ENCODE assay signal across 13 cellular contexts in genomic region chr4:20351360-20352171, GRCh38.
DNase-seq lines count a peak whose midpoint lies in the region; ATAC-seq and TF ChIP-seq lines count a peak whose summit lies in the region.
"Had no signal": no experiment of that assay in that cellular context is flagged by ENCODE, and none has a peak within 500 bp of the region (broad histone marks: within the 10 kb centered on the region; RNA-seq: fewer than 3 reads in every experiment).

No MANE protein-coding gene starts in this region.

- no peaks in the 10 kb centered on the region for H3K27me3 Mint-ChIP-seq in WTC11 (ENCODE audit: low read depth)
- no peaks in the 10 kb centered on the region for H3K27me3 Mint-ChIP-seq in nephron (ENCODE audit: low read depth)
- H3K27me3 Mint-ChIP-seq: CD8-positive, alpha-beta memory T cell had no signal

- H3K4me1 ChIP-seq in mesenchymal stem cell (ENCODE audit: control insufficient read depth, insufficient read depth, low read depth, low read length), result peaks cover 4% of the 10 kb centered on the region
- H3K4me1 ChIP-seq: BLaER1, Caco-2 had no signal

- H3K4me3 Mint-ChIP-seq in WTC11 (no peak overlapping the region), nephron (no peak overlapping the region)
- H3K4me3 Mint-ChIP-seq: CD8-positive, alpha-beta memory T cell had no signal

- DNase-seq in NCI-H187 treated with DMSO at 0.1 percent for 48 hours (lab: John Stamatoyannopoulos, UW) (peak; percentile 58), NCI-H187 (lab: John Stamatoyannopoulos, UW) (no peak), WTC11 (ENCODE audit: low spot score) (no peak), omental fat pad (ENCODE audit: low spot score) (no peak), mesenchymal stem cell (no peak)
- DNase-seq in activated CD8-positive, alpha-beta memory T cell treated with anti-CD3 and anti-CD28 coated beads for 24 hours, result no peak
- DNase-seq: 8988T; AML-193; Caco-2; CD8-positive, alpha-beta memory T cell; GM23248 had no signal

- no peak for TF ChIP-seq CTCF in WTC11 (IDR thresholded peaks at IDR 0.05)
- TF ChIP-seq CTCF in nephron (IDR thresholded peaks at IDR 0.05; ENCODE audit: unreplicated experiment in 3 of 3), result no peak
- TF ChIP-seq CTCF in omental fat pad (IDR thresholded peaks at IDR 0.05), result no peak

- CTCF ChIA-PET in WTC11 (lab: Charles Lee), result no interaction called here

- H3K36me3 Mint-ChIP-seq in WTC11 (no peaks in the 10 kb centered on the region), nephron (ENCODE audit: low read depth) (no peaks in the 10 kb centered on the region)
- H3K36me3 Mint-ChIP-seq: CD8-positive, alpha-beta memory T cell had no signal

- no peaks in the 10 kb centered on the region for H3K9me3 ChIP-seq in mesenchymal stem cell (ENCODE audit: control insufficient read depth, low read length)
- H3K9me3 ChIP-seq: BLaER1, Caco-2 had no signal

- no peak overlapping the region for H2AFZ ChIP-seq in mesenchymal stem cell (ENCODE audit: low read depth, low read length)
- H2AFZ ChIP-seq: GM23248 had no signal

- H3K4me1 Mint-ChIP-seq in WTC11 (peaks cover 32% of the 10 kb centered on the region), nephron (peaks cover 41% of the 10 kb centered on the region)
- H3K4me1 Mint-ChIP-seq: CD8-positive, alpha-beta memory T cell had no signal

- no peaks in the 10 kb centered on the region for H3K36me3 ChIP-seq in mesenchymal stem cell (ENCODE audit: control insufficient read depth in 1 of 2, insufficient read depth in 2 of 2, low read depth in 1 of 2, low read length in 2 of 2)
- H3K36me3 ChIP-seq: BLaER1 had no signal

- no peak overlapping the region for H3K4ac ChIP-seq in mesenchymal stem cell (ENCODE audit: low read depth in 1 of 2, low read length in 2 of 2)

- WGBS in mesenchymal stem cell, result 67% methylated on average over 2 of the region's 2 CpGs

- H2BK120ac ChIP-seq in mesenchymal stem cell (ENCODE audit: low read depth, low read length), result no peak overlapping the region

- no peak overlapping the region for H3K27ac ChIP-seq in mesenchymal stem cell (ENCODE audit: low read length, poor library complexity, severe bottlenecking)
- H3K27ac ChIP-seq: BLaER1, GM23248 had no signal

- H3K9me3 Mint-ChIP-seq in WTC11 (no peaks in the 10 kb centered on the region), nephron (no peaks in the 10 kb centered on the region)

- H3K9ac ChIP-seq in mesenchymal stem cell (ENCODE audit: low read length), result no peak overlapping the region
- H3K9ac ChIP-seq: BLaER1, GM23248 had no signal

- H2BK15ac ChIP-seq in mesenchymal stem cell (ENCODE audit: low read depth, poor library complexity, severe bottlenecking), result no peak overlapping the region

- no peak overlapping the region for H3K14ac ChIP-seq in mesenchymal stem cell (ENCODE audit: low read length in 2 of 2)

- no peak overlapping the region for H4K91ac ChIP-seq in mesenchymal stem cell (ENCODE audit: low read length)

- no peak overlapping the region for H3K23ac ChIP-seq in mesenchymal stem cell (ENCODE audit: low read length in 2 of 2)

- no peak overlapping the region for H2BK12ac ChIP-seq in mesenchymal stem cell (ENCODE audit: low read length in 2 of 2)

- H2AK5ac ChIP-seq in mesenchymal stem cell (ENCODE audit: low read length, severe bottlenecking), result no peak overlapping the region

- H3K27ac Mint-ChIP-seq in WTC11 (no peak overlapping the region), nephron (peak overlapping the region in 2 of 3 experiments; percentile 2 to 4)
- H3K27ac Mint-ChIP-seq: CD8-positive, alpha-beta memory T cell had no signal

- no peak overlapping the region for H2BK5ac ChIP-seq in mesenchymal stem cell (ENCODE audit: low read depth, low read length, poor library complexity, severe bottlenecking)

- H3K79me1 ChIP-seq in mesenchymal stem cell (replicated peaks; ENCODE audit: low read length, poor library complexity, severe bottlenecking), result no peaks in the 10 kb centered on the region

- no peaks in the 10 kb centered on the region for H3K27me3 ChIP-seq in mesenchymal stem cell (ENCODE audit: control insufficient read depth in 1 of 2, insufficient read depth in 1 of 2, low read length in 2 of 2)
- H3K27me3 ChIP-seq: BLaER1 had no signal

- H3K4me2 ChIP-seq in mesenchymal stem cell (ENCODE audit: low read length, poor library complexity, severe bottlenecking), result no peak overlapping the region
- H3K4me2 ChIP-seq: BLaER1 had no signal

- POLR2A ChIA-PET in WTC11 (lab: Charles Lee), result interaction anchor here (1.0 kb wide), 1 partner anchor 98 kb away, joined by 3 read pairs; no protein-coding TSS in a partner anchor

- peak; percentile 26; the same call in 1 of the 2 replicates for ATAC-seq in WTC11
- no peak for ATAC-seq in omental fat pad (ENCODE audit: low FRiP score)

- H3K4me3 ChIP-seq in mesenchymal stem cell (ENCODE audit: insufficient read depth in 1 of 2, low read depth in 1 of 2, low read length in 2 of 2), result no peak overlapping the region
- H3K4me3 ChIP-seq: BLaER1, GM23248 had no signal

- no peak overlapping the region for H4K8ac ChIP-seq in mesenchymal stem cell (ENCODE audit: low read length)

- no peak overlapping the region for H3K18ac ChIP-seq in mesenchymal stem cell (ENCODE audit: low read depth in 1 of 2, low read length in 2 of 2)

TF ChIP-seq in WTC11, 78 proteins besides CTCF, POLR2A, EP300 and RAD21 (continues in another document):
- TF ChIP-seq JAZF1 (CRISPR knock-in tag; IDR thresholded peaks at IDR 0.05), result no peak
- no peak for TF ChIP-seq CREB1 (CRISPR knock-in tag; IDR thresholded peaks at IDR 0.05)
- TF ChIP-seq ZNF532 (CRISPR knock-in tag; IDR thresholded peaks at IDR 0.05; ENCODE audit: borderline replicate concordance), result no peak
- no peak for TF ChIP-seq IRF1 (CRISPR knock-in tag; IDR thresholded peaks at IDR 0.05)
- TF ChIP-seq ZBTB43 (CRISPR knock-in tag; IDR thresholded peaks at IDR 0.05), result no peak
- no peak for TF ChIP-seq ATF3 (CRISPR knock-in tag; conservative IDR thresholded peaks at IDR 0.05)
- TF ChIP-seq MLX (CRISPR knock-in tag; IDR thresholded peaks at IDR 0.05), result no peak
- TF ChIP-seq MYBL2 (CRISPR knock-in tag; IDR thresholded peaks at IDR 0.05), result no peak
- no peak for TF ChIP-seq CREM (CRISPR knock-in tag; IDR thresholded peaks at IDR 0.05)
- TF ChIP-seq ZNF121 (CRISPR knock-in tag; IDR thresholded peaks at IDR 0.05), result no peak
- no peak for TF ChIP-seq RELA (CRISPR knock-in tag; IDR thresholded peaks at IDR 0.05; ENCODE audit: borderline replicate concordance)
- TF ChIP-seq ZNF671 (CRISPR knock-in tag; IDR thresholded peaks at IDR 0.05), result no peak
